Comparison of ENCODE assay signal across 31 cellular contexts in genomic region chr3:111283165-111283564, GRCh38.
"Had no signal": no experiment of that assay in that cellular context is flagged by ENCODE, and none has a peak within 500 bp of the region (broad histone marks: within the 10 kb centered on the region; RNA-seq: fewer than 3 reads in every experiment).

No MANE protein-coding gene starts in this region.

- H3K27me3 Mint-ChIP-seq: activated B cell treated with CpG ODN at 0.5 μM for 24 hours; activated CD8-positive, alpha-beta T cell treated with anti-CD3 and anti-CD28 coated beads for 36 hours; activated naive CD4-positive, alpha-beta T cell treated with anti-CD3 and anti-CD28 coated beads, Interleukin-2, amount 10 ng/mL, durations not matched to agents 7 days and 5 days; activated naive CD8-positive, alpha-beta T cell treated with anti-CD3 and anti-CD28 coated beads, Interleukin-2, amount 10 ng/mL, durations not matched to agents 7 days and 5 days; brain had no signal

- H3K4me3 ChIP-seq: ascending aorta, breast epithelium, cardiac muscle cell, colonic mucosa, esophagus squamous epithelium had no signal

- H3K36me3 Mint-ChIP-seq: activated naive CD4-positive, alpha-beta T cell treated with anti-CD3 and anti-CD28 coated beads, Interleukin-2, amount 10 ng/mL, durations not matched to agents 7 days and 5 days; activated naive CD4-positive, alpha-beta T cell treated with anti-CD3 and anti-CD28 coated beads, Interleukin-2, amount 50 U/mL, for 72 hours; brain had no signal

- H3K27me3 ChIP-seq: ascending aorta, breast epithelium, cardiac muscle cell, colonic mucosa, esophagus squamous epithelium had no signal

- H3K4me1 ChIP-seq: ascending aorta, breast epithelium, colonic mucosa, esophagus squamous epithelium had no signal

- H3K9me3 ChIP-seq: ascending aorta, breast epithelium, colonic mucosa, esophagus squamous epithelium had no signal

- FAIRE-seq: endometrium, endothelial cell of umbilical vein, frontal cortex had no signal

- H3K27ac ChIP-seq: ascending aorta, breast epithelium, cardiac muscle cell, colonic mucosa, epithelial cell of prostate, esophagus squamous epithelium had no signal

- H3K27ac Mint-ChIP-seq: activated B cell treated with CpG ODN at 0.5 μM for 24 hours; activated CD8-positive, alpha-beta T cell treated with anti-CD3 and anti-CD28 coated beads for 36 hours; activated naive CD4-positive, alpha-beta T cell treated with anti-CD3 and anti-CD28 coated beads, Interleukin-2, amount 10 ng/mL, durations not matched to agents 7 days and 5 days; activated naive CD4-positive, alpha-beta T cell treated with anti-CD3 and anti-CD28 coated beads, Interleukin-2, amount 50 U/mL, for 72 hours had no signal

- H3K36me3 ChIP-seq: ascending aorta, breast epithelium, cardiac muscle cell, colonic mucosa, esophagus squamous epithelium had no signal

- H3K9me3 Mint-ChIP-seq: activated B cell treated with CpG ODN at 0.5 μM for 24 hours; activated CD8-positive, alpha-beta T cell treated with anti-CD3 and anti-CD28 coated beads for 36 hours; brain had no signal

- DNase-seq: activated B cell treated with CpG ODN at 0.5 μM for 24 hours; activated CD4-positive, alpha-beta T cell treated with anti-CD3 and anti-CD28 coated beads for 48 hours; activated CD4-positive, alpha-beta T cell treated with anti-CD3 and anti-CD28 coated beads, Interleukin-2, amount 50 U/mL, for 1 hour; activated CD4-positive, alpha-beta T cell treated with anti-CD3 and anti-CD28 coated beads, Interleukin-2, amount 50 U/mL, for 48 hours; activated CD8-positive, alpha-beta memory T cell treated with anti-CD3 and anti-CD28 coated beads for 24 hours; activated CD8-positive, alpha-beta T cell treated with anti-CD3 and anti-CD28 coated beads for 36 hours; activated gamma-delta T cell; activated naive CD4-positive, alpha-beta T cell; activated naive CD4-positive, alpha-beta T cell treated with anti-CD3 and anti-CD28 coated beads, Interleukin-2, amount 10 ng/mL, durations not matched to agents 7 days and 5 days; activated naive CD8-positive, alpha-beta T cell treated with anti-CD3 and anti-CD28 coated beads, Interleukin-2, amount 10 ng/mL, durations not matched to agents 7 days and 5 days; activated T-cell treated with anti-CD3 and anti-CD28 coated beads, Interleukin-2, amount 50 U/mL, for 1 hour; activated T-cell treated with anti-CD3 and anti-CD28 coated beads, Interleukin-2, amount 50 U/mL, for 48 hours; central memory CD4-positive, alpha-beta T cell; cerebellar nuclear complex; colonic mucosa; effector CD8-positive, alpha-beta T cell; esophagus squamous epithelium; foreskin fibroblast; head of caudate nucleus; T-helper 1 cell; T-helper 2 cell had no signal

- H3K4me1 Mint-ChIP-seq: activated B cell treated with CpG ODN at 0.5 μM for 24 hours had no signal

- ATAC-seq: activated CD4-positive, CD25-positive, alpha-beta regulatory T cell treated with anti-CD3 and anti-CD28 coated beads, Interleukin-2, amount 50 U/mL, for 24 hours; activated CD8-positive, alpha-beta T cell treated with anti-CD3 and anti-CD28 coated beads for 36 hours; activated naive CD4-positive, alpha-beta T cell treated with anti-CD3 and anti-CD28 coated beads, Interleukin-2, amount 50 U/mL, for 72 hours had no signal

- H3K4me3 Mint-ChIP-seq: activated B cell treated with CpG ODN at 0.5 μM for 24 hours; activated CD8-positive, alpha-beta T cell treated with anti-CD3 and anti-CD28 coated beads for 36 hours; activated naive CD4-positive, alpha-beta T cell treated with anti-CD3 and anti-CD28 coated beads, Interleukin-2, amount 10 ng/mL, durations not matched to agents 7 days and 5 days; activated naive CD8-positive, alpha-beta T cell treated with anti-CD3 and anti-CD28 coated beads, Interleukin-2, amount 10 ng/mL, durations not matched to agents 7 days and 5 days; brain had no signal
